21 cellular contexts compared by ENCODE assay signal in genomic region chr2:28990445-28990844, GRCh38. TPM values are rescaled to one million over a fixed set of nuclear protein-coding genes. Genes with fewer than 3 reads are reported as not detected.
DNase-seq lines count a peak whose midpoint lies in the region; ATAC-seq and TF ChIP-seq lines count a peak whose summit lies in the region.
"Had no signal": no experiment of that assay in that cellular context is flagged by ENCODE, and none has a peak within 500 bp of the region (broad histone marks: within the 10 kb centered on the region; RNA-seq: fewer than 3 reads in every experiment).

No MANE protein-coding gene starts in this region.

- no peak overlapping the region for H2AK9ac ChIP-seq in IMR-90 (replicated peaks; ENCODE audit: low read depth, low read length, poor library complexity)

- peaks cover 12% of the 10 kb centered on the region for H3K4me1 Mint-ChIP-seq in stimulated activated effector memory CD8-positive, alpha-beta T cell treated with anti-CD3 and anti-CD28 coated beads, Interleukin-12 subunit alpha, Interleukin-12 subunit beta, amount 100 ng/mL, for 72 hours

- in situ Hi-C loops in IMR-90 (cut with MboI; ENCODE audit: low sequenced_read_pairs): no loop called here

- H2AK5ac ChIP-seq in IMR-90 (ENCODE audit: low read depth, low read length): peak overlapping the region; percentile 69

- H3K23ac ChIP-seq in IMR-90 (ENCODE audit: low read depth, low read length): 0 out of 2 replicates have a peak overlapping the region, but pooled peaks have one; percentile 8

- peak overlapping the region; percentile 67 for H3K4ac ChIP-seq in IMR-90 (ENCODE audit: low read depth, low read length)

- H3K79me1 ChIP-seq in IMR-90 (ENCODE audit: low read depth in 1 of 2, low read length in 2 of 2): no peaks in the 10 kb centered on the region

- H3K9me1 ChIP-seq in IMR-90 (ENCODE audit: insufficient read depth, low read length): peaks cover 4% of the 10 kb centered on the region; the same call in 1 of the 2 replicates

- H2BK5ac ChIP-seq in IMR-90 (ENCODE audit: low read depth, low read length, poor library complexity, severe bottlenecking): peak overlapping the region; percentile 6

- H2BK20ac ChIP-seq in IMR-90 (ENCODE audit: low read depth, low read length): peak overlapping the region; percentile 35

- no peak for TF ChIP-seq POLR2A in IMR-90 (IDR thresholded peaks at IDR 0.05; ENCODE audit: low read depth, low read length)

- H3K56ac ChIP-seq in IMR-90 (ENCODE audit: extremely low read depth, insufficient read depth, low read length): no peak overlapping the region

- H3K9ac ChIP-seq in IMR-90 (ENCODE audit: low read depth, low read length) (no peak overlapping the region), duodenal mucosa (ENCODE audit: low read depth in 1 of 2, low read length in 2 of 2) (no peak overlapping the region), muscle layer of colon (ENCODE audit: low read length) (no peak overlapping the region)
- H3K9ac ChIP-seq: BLaER1 had no signal

- TF ChIP-seq CTCF in IMR-90 (conservative IDR thresholded peaks at IDR 0.05; ENCODE audit: low read depth, low read length): no peak

- intact Hi-C loops in IMR-90 (cut with micrococcal nuclease): no loop called here

- DNase-seq in IMR-90 (no peak), hippocampal formation (lab: John Stamatoyannopoulos, UW) (no peak), A172 (ENCODE audit: low spot score) (no peak), NCI-H226 (no peak)
- no peak for DNase-seq in stimulated activated effector memory CD8-positive, alpha-beta T cell treated with anti-CD3 and anti-CD28 coated beads, Interleukin-12 subunit alpha, Interleukin-12 subunit beta, amount 100 ng/mL, for 72 hours (ENCODE audit: low spot score in 2 of 2)
- DNase-seq in activated CD8-positive, alpha-beta memory T cell treated with anti-CD3 and anti-CD28 coated beads, Interleukin-2, amount 50 U/mL, for 4 hours: no peak
- DNase-seq: CD8-positive, alpha-beta T cell; KG1; MV-4-11; NCI-H1417; NCI-H187; NCI-H2107; NCI-H2227 treated with DMSO at 0.1 percent for 48 hours; NCI-H524; PC-3; RPMI8226 had no signal

- peak overlapping the region; percentile 26 for H2AFZ ChIP-seq in IMR-90 (replicated peaks; ENCODE audit: low read length, poor library complexity)

- H3K4me1 ChIP-seq in IMR-90 (ENCODE audit: control insufficient read depth, insufficient read depth, low read length): peaks cover 18% of the 10 kb centered on the region
- H3K4me1 ChIP-seq in duodenal mucosa (ENCODE audit: control insufficient read depth in 1 of 2, insufficient read depth in 2 of 2, low read length in 2 of 2): peaks cover 8 to 11% of the 10 kb centered on the region in 2 donors
- H3K4me1 ChIP-seq in muscle layer of colon (ENCODE audit: insufficient read depth, low read length): peaks cover 42% of the 10 kb centered on the region
- H3K4me1 ChIP-seq: HAP-1 had no signal

- peak overlapping the region; percentile 48 for H3K27ac Mint-ChIP-seq in stimulated activated effector memory CD8-positive, alpha-beta T cell treated with anti-CD3 and anti-CD28 coated beads, Interleukin-12 subunit alpha, Interleukin-12 subunit beta, amount 100 ng/mL, for 72 hours
- H3K27ac Mint-ChIP-seq: CD8-positive, alpha-beta T cell had no signal

- peak overlapping the region; percentile 64; the same call in 1 of the 3 replicates for H2BK15ac ChIP-seq in IMR-90 (ENCODE audit: low read depth, low read length)

- H3K9me3 ChIP-seq in IMR-90 (ENCODE audit: control insufficient read depth, insufficient read depth, low read length): no peaks in the 10 kb centered on the region
- H3K9me3 ChIP-seq in duodenal mucosa (ENCODE audit: control insufficient read depth in 1 of 2, low read length in 2 of 2): no peaks in the 10 kb centered on the region
- no peaks in the 10 kb centered on the region for H3K9me3 ChIP-seq in muscle layer of colon (ENCODE audit: low read length)
- H3K9me3 ChIP-seq: A549, BLaER1, HAP-1 had no signal

- H3K14ac ChIP-seq in IMR-90 (replicated peaks; ENCODE audit: low read depth, low read length): peak overlapping the region; percentile 85; the same call in 1 of the 2 replicates

- H3K18ac ChIP-seq in IMR-90 (ENCODE audit: low read depth, low read length): peak overlapping the region; percentile 48

- H2BK120ac ChIP-seq in IMR-90 (ENCODE audit: low read depth, low read length): peak overlapping the region; percentile 16

- BruUV-seq in IMR-90 (replicated peaks; lab: Mats Ljungman, UMichigan): no TSS peak

- no peaks in the 10 kb centered on the region for H3K9me3 Mint-ChIP-seq in stimulated activated effector memory CD8-positive, alpha-beta T cell treated with anti-CD3 and anti-CD28 coated beads, Interleukin-12 subunit alpha, Interleukin-12 subunit beta, amount 100 ng/mL, for 72 hours
- H3K9me3 Mint-ChIP-seq: CD8-positive, alpha-beta T cell had no signal

- H4K20me1 ChIP-seq in IMR-90 (ENCODE audit: insufficient read depth, low read length): no peaks in the 10 kb centered on the region
- H4K20me1 ChIP-seq: BLaER1 had no signal

- no peaks in the 10 kb centered on the region for H3K36me3 Mint-ChIP-seq in stimulated activated effector memory CD8-positive, alpha-beta T cell treated with anti-CD3 and anti-CD28 coated beads, Interleukin-12 subunit alpha, Interleukin-12 subunit beta, amount 100 ng/mL, for 72 hours
- H3K36me3 Mint-ChIP-seq: CD8-positive, alpha-beta T cell had no signal

- no peak overlapping the region; the same call in 1 of the 2 replicates for H3K4me2 ChIP-seq in IMR-90 (ENCODE audit: low read depth, low read length)
- H3K4me2 ChIP-seq: A549, BLaER1 had no signal

- peak overlapping the region; percentile 31; the same call in 1 of the 2 replicates for H4K91ac ChIP-seq in IMR-90 (ENCODE audit: insufficient read depth, low read depth, low read length)

- dilution Hi-C loops in IMR-90 (cut with HindIII; ENCODE audit: low sequenced_read_pairs, unreplicated experiment): no loop called here

- H4K8ac ChIP-seq in IMR-90 (ENCODE audit: low read depth in 2 of 2, low read length in 2 of 2): peak overlapping the region in 1 of 2 experiments; percentile 21; a peak in 1 of 4 replicates

- H3K4me3 ChIP-seq in IMR-90 (ENCODE audit: insufficient read depth, low read depth, low read length) (no peak overlapping the region), duodenal mucosa (ENCODE audit: low read depth in 1 of 2, low read length in 2 of 2) (no peak overlapping the region), muscle layer of colon (ENCODE audit: low read depth in 1 of 2, low read length in 2 of 2) (no peak overlapping the region)
- H3K4me3 ChIP-seq: A549, BLaER1, HAP-1 had no signal

- ATAC-seq in IMR-90 (ENCODE audit: low read depth): no peak
- ATAC-seq in stimulated activated effector memory CD8-positive, alpha-beta T cell treated with anti-CD3 and anti-CD28 coated beads, Interleukin-12 subunit alpha, Interleukin-12 subunit beta, amount 100 ng/mL, for 72 hours: no peak
- ATAC-seq: A549; CD8-positive, alpha-beta T cell; PC-3 had no signal

- H3K27ac ChIP-seq in IMR-90 (ENCODE audit: insufficient read depth, low read length) (peak overlapping the region; percentile 26; the same call in 1 of the 2 replicates), duodenal mucosa (ENCODE audit: low read depth, low read length) (peak overlapping the region; percentile 18), muscle layer of colon (ENCODE audit: low read depth, low read length) (peak overlapping the region; percentile 73)
- H3K27ac ChIP-seq: A549, BLaER1 had no signal

- no peak for TF ChIP-seq RAD21 in IMR-90 (IDR thresholded peaks at IDR 0.05; ENCODE audit: low read length)

- no peak overlapping the region for H3K4me3 Mint-ChIP-seq in stimulated activated effector memory CD8-positive, alpha-beta T cell treated with anti-CD3 and anti-CD28 coated beads, Interleukin-12 subunit alpha, Interleukin-12 subunit beta, amount 100 ng/mL, for 72 hours
- H3K4me3 Mint-ChIP-seq: CD8-positive, alpha-beta T cell had no signal

- POLR2A ChIA-PET in IMR-90 (lab: Charles Lee; ENCODE audit: unreplicated experiment): no interaction called here

- H3K27me3 ChIP-seq in IMR-90 (ENCODE audit: control insufficient read depth, insufficient read depth, low read length) (peaks cover 2% of the 10 kb centered on the region), duodenal mucosa (ENCODE audit: control insufficient read depth in 1 of 2, insufficient read depth in 2 of 2, low read length in 2 of 2) (no peaks in the 10 kb centered on the region), muscle layer of colon (ENCODE audit: control insufficient read depth in 1 of 2, insufficient read depth in 2 of 2, low read length in 2 of 2) (no peaks in the 10 kb centered on the region)
- H3K27me3 ChIP-seq: BLaER1 had no signal

- no CpG with 5 or more reads among the region's 16 CpGs for WGBS in IMR-90 (ENCODE audit: extremely low coverage in 2 of 2, insufficient read length in 1 of 2), 2 experiments

- no peaks in the 10 kb centered on the region for H3K36me3 ChIP-seq in IMR-90 (ENCODE audit: control insufficient read depth, insufficient read depth, low read length)
- no peaks in the 10 kb centered on the region for H3K36me3 ChIP-seq in duodenal mucosa (ENCODE audit: control insufficient read depth in 1 of 2, insufficient read depth in 2 of 2, low read length in 2 of 2)
- H3K36me3 ChIP-seq in muscle layer of colon (ENCODE audit: insufficient read depth, low read length): no peaks in the 10 kb centered on the region
- H3K36me3 ChIP-seq: BLaER1, HAP-1 had no signal

- H4K5ac ChIP-seq in IMR-90 (ENCODE audit: low read depth, low read length): peak overlapping the region; percentile 44

- CTCF ChIA-PET in IMR-90 (lab: Yijun Ruan, JAX): no interaction called here

TF ChIP-seq in IMR-90, 13 proteins besides CTCF, POLR2A, EP300 and RAD21 (continues in another document):
- TF ChIP-seq USF2 (IDR thresholded peaks at IDR 0.05; ENCODE audit: low read depth, low read length): no peak
- no peak for TF ChIP-seq NFE2L2 (IDR thresholded peaks at IDR 0.05; ENCODE audit: low read depth, low read length)
- no peak for TF ChIP-seq RFX5 (IDR thresholded peaks at IDR 0.05; ENCODE audit: low read depth, low read length)
- TF ChIP-seq RCOR1 (IDR thresholded peaks at IDR 0.05; ENCODE audit: insufficient replicate concordance, low read length): no peak
- no peak for TF ChIP-seq MAFK (IDR thresholded peaks at IDR 0.05; ENCODE audit: low read depth, low read length)
- TF ChIP-seq MXI1 (IDR thresholded peaks at IDR 0.05; ENCODE audit: borderline replicate concordance, low read depth, low read length): no peak
- TF ChIP-seq BHLHE40 (IDR thresholded peaks at IDR 0.05; ENCODE audit: low read depth, low read length): no peak

RNA-seq across cellular contexts. Expression of gene TOGARAM2, which starts 9.3 kb away (rescaled TPM):
- under 0.01 and 0.28 TPM in 2 replicates for total RNA-seq in IMR-90 (2012; rRNA removed)
- 0.32 and 0.38 TPM in 2 replicates for polyA plus RNA-seq in IMR-90 (2012; rRNA removed)
- 0.21 and 0.29 TPM in 2 replicates for polyA plus RNA-seq in IMR-90 (2012; cell fraction: cytosol; rRNA removed)
- polyA plus RNA-seq in IMR-90 (2012; cell fraction: nucleus; rRNA removed; ENCODE audit: low replicate concordance): 2.2 and 2.7 TPM in 2 replicates
- 0.69 and 1.9 TPM in 2 replicates for total RNA-seq in A172 (2014; rRNA removed; shearing (Covaris generic))
- total RNA-seq: PC-3 had no signal

Comparison
In these comparisons a context has a peak if more than half of its experiments do, and no peak if none do; other contexts are left out.
1. H3K27ac ChIP-seq: peak in every context shown above with its lines; median percentile 73 in muscle layer of colon; 26 in IMR-90; 18 in duodenal mucosa.